In the genomic region with DNA sequence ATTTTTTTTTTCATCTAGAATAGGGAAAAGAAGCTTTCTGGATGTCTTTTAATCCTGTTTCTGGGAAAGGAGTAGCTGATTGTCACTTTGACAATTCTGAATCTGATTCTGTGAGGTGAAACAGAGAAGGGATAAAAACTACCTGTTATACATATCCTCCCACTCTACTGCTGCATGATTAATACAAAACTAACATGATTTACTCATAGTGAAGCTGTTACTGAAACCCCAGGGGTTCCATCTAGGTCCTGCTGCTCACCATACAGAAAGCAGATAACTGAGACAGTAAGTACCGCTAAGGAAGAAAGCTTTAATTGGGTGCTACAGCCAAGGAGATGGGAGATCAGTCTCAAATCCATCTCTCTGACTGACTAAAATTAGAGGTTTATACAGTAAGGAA, we compare ENCODE assay signal across 23 cellular contexts.
DNase-seq lines count a peak whose midpoint lies in the region; ATAC-seq, FAIRE-seq and TF ChIP-seq lines count a peak whose summit lies in the region.
"Had no signal": no experiment of that assay in that cellular context is flagged by ENCODE, and none has a peak within 500 bp of the region (broad histone marks: within the 10 kb centered on the region; RNA-seq: fewer than 3 reads in every experiment).

No MANE protein-coding gene starts in this region.

- DNase-seq in osteocyte (ENCODE audit: extremely low spot score, unreplicated experiment): no peak
- no peak for DNase-seq in small intestine
- DNase-seq in NCI-H1930 (lab: John Stamatoyannopoulos, UW): no peak
- DNase-seq in glutamatergic neuron: no peak
- DNase-seq: AML-193; Caco-2; CD4-positive, alpha-beta T cell; HFFc6 had no signal

- H3K27me3 Mint-ChIP-seq in activated T-helper 17 cell treated with anti-CD3 and anti-CD28 coated beads, Interleukin-2, amount 50 U/mL, for 72 hours: peaks cover 12% of the 10 kb centered on the region
- H3K27me3 Mint-ChIP-seq in osteocyte (ENCODE audit: unreplicated experiment): no peaks in the 10 kb centered on the region
- no peaks in the 10 kb centered on the region for H3K27me3 Mint-ChIP-seq in glutamatergic neuron (ENCODE audit: unreplicated experiment)
- H3K27me3 Mint-ChIP-seq: CD4-positive, alpha-beta T cell had no signal

- H3K9me3 ChIP-seq in small intestine (ENCODE audit: control insufficient read depth, low read depth): no peaks in the 10 kb centered on the region
- H3K9me3 ChIP-seq: A549, Caco-2 had no signal

- no peaks in the 10 kb centered on the region for H3K4me1 Mint-ChIP-seq in activated T-helper 17 cell treated with anti-CD3 and anti-CD28 coated beads, Interleukin-2, amount 50 U/mL, for 72 hours
- H3K4me1 Mint-ChIP-seq in osteocyte (ENCODE audit: unreplicated experiment) (peaks cover 12% of the 10 kb centered on the region), glutamatergic neuron (ENCODE audit: low read depth, unreplicated experiment) (no peaks in the 10 kb centered on the region)
- H3K4me1 Mint-ChIP-seq: GM23338 had no signal

- H3K4me3 ChIP-seq in small intestine (ENCODE audit: low read depth in 1 of 2, low read length in 2 of 2): no peak overlapping the region
- H3K4me3 ChIP-seq: A549, GM23338 had no signal

- WGBS in small intestine, 3 donors: 90 to 97% (median 93%) methylated on average over 1 of the region's 1 CpG

- H3K36me3 ChIP-seq in small intestine (ENCODE audit: control insufficient read depth in 2 of 2, insufficient read depth in 2 of 2, low read length in 2 of 2): no peaks in the 10 kb centered on the region

- H3K4me3 Mint-ChIP-seq in activated T-helper 17 cell treated with anti-CD3 and anti-CD28 coated beads, Interleukin-2, amount 50 U/mL, for 72 hours: no peak overlapping the region
- H3K4me3 Mint-ChIP-seq in osteocyte (ENCODE audit: unreplicated experiment) (no peak overlapping the region), glutamatergic neuron (ENCODE audit: unreplicated experiment) (no peak overlapping the region)
- H3K4me3 Mint-ChIP-seq: CD4-positive, alpha-beta T cell; GM23338; HFFc6 had no signal

- no peaks in the 10 kb centered on the region for H3K9me3 Mint-ChIP-seq in activated T-helper 17 cell treated with anti-CD3 and anti-CD28 coated beads, Interleukin-2, amount 50 U/mL, for 72 hours
- H3K9me3 Mint-ChIP-seq in osteocyte (ENCODE audit: unreplicated experiment): peaks cover 7% of the 10 kb centered on the region
- H3K9me3 Mint-ChIP-seq in glutamatergic neuron (ENCODE audit: unreplicated experiment): no peaks in the 10 kb centered on the region
- H3K9me3 Mint-ChIP-seq: CD4-positive, alpha-beta T cell; HFFc6 had no signal

- no peaks in the 10 kb centered on the region for H3K36me3 Mint-ChIP-seq in activated T-helper 17 cell treated with anti-CD3 and anti-CD28 coated beads, Interleukin-2, amount 50 U/mL, for 72 hours (ENCODE audit: low read depth)
- H3K36me3 Mint-ChIP-seq in osteocyte (ENCODE audit: unreplicated experiment) (peaks cover 1% of the 10 kb centered on the region), glutamatergic neuron (ENCODE audit: unreplicated experiment) (no peaks in the 10 kb centered on the region)

- no peaks in the 10 kb centered on the region for H3K4me1 ChIP-seq in small intestine (ENCODE audit: control insufficient read depth in 2 of 2, insufficient read depth in 1 of 2, low read depth in 1 of 2, low read length in 1 of 2)
- H3K4me1 ChIP-seq: A549, Caco-2 had no signal

- H3K27ac Mint-ChIP-seq in activated T-helper 17 cell treated with anti-CD3 and anti-CD28 coated beads, Interleukin-2, amount 50 U/mL, for 72 hours: no peak overlapping the region
- peak overlapping the region; percentile 61 for H3K27ac Mint-ChIP-seq in osteocyte (ENCODE audit: unreplicated experiment)
- no peak overlapping the region for H3K27ac Mint-ChIP-seq in glutamatergic neuron (ENCODE audit: unreplicated experiment)
- H3K27ac Mint-ChIP-seq: CD4-positive, alpha-beta T cell; GM23338; HFFc6 had no signal

- H3K27ac ChIP-seq in small intestine (ENCODE audit: low read depth in 1 of 2, low read length in 1 of 2): no peak overlapping the region
- H3K27ac ChIP-seq: 22Rv1, A549, C4-2B, HL-60 had no signal

- no peak for FAIRE-seq in small intestine (lab: Jason Lieb, UNC)
- FAIRE-seq: A549, D721Med, G401.6, GM12891, GM19239, H54 had no signal

- ATAC-seq in GM18520 (IDR thresholded peaks at IDR 0.05; ENCODE audit: unreplicated experiment) (peak; percentile 55), GM19351 (IDR thresholded peaks at IDR 0.05; ENCODE audit: unreplicated experiment) (peak; percentile 45), HG02970 (IDR thresholded peaks at IDR 0.05; ENCODE audit: low FRiP score, unreplicated experiment) (no peak)
- peak; percentile 34 for ATAC-seq in activated T-helper 17 cell treated with anti-CD3 and anti-CD28 coated beads, Interleukin-2, amount 50 U/mL, for 72 hours (replicated peaks)
- ATAC-seq: A549, GM23338, HCT116 had no signal

- H3K27me3 ChIP-seq in small intestine (ENCODE audit: control insufficient read depth in 2 of 2, insufficient read depth in 2 of 2, low read length in 2 of 2): no peaks in the 10 kb centered on the region

- no peak for TF ChIP-seq CTCF in osteocyte (IDR thresholded peaks at IDR 0.05)
- TF ChIP-seq CTCF in glutamatergic neuron (IDR thresholded peaks at IDR 0.05; ENCODE audit: partially characterized antibody, unreplicated experiment): no peak
